Comparison of ENCODE assay signal across 14 cellular contexts in genomic region chr3:187591051-187591450, GRCh38.
A peak's percentile ranks its signal among the peaks of the same experiment; 100 is the strongest.
DNase-seq lines count a peak whose midpoint lies in the region; ATAC-seq, FAIRE-seq and TF ChIP-seq lines count a peak whose summit lies in the region.
"Had no signal": no experiment of that assay in that cellular context is flagged by ENCODE, and none has a peak within 500 bp of the region (broad histone marks: within the 10 kb centered on the region; RNA-seq: fewer than 3 reads in every experiment).

No MANE protein-coding gene starts in this region.

- no peak overlapping the region for H2BK120ac ChIP-seq in H9 (ENCODE audit: low read depth, low read length, poor library complexity, severe bottlenecking)
- H2BK120ac ChIP-seq in H1 (replicated peaks; ENCODE audit: low read depth, low read length): no peak overlapping the region

- no peak overlapping the region for H3K4ac ChIP-seq in H9 (ENCODE audit: low read depth, low read length)
- H3K4ac ChIP-seq in H1 (replicated peaks; ENCODE audit: insufficient read length, low read depth, low read length): no peak overlapping the region

- peak; percentile 29 for ATAC-seq in WTC11
- no peak for ATAC-seq in GM21360 (IDR thresholded peaks at IDR 0.05; ENCODE audit: unreplicated experiment)
- ATAC-seq in HG03432 (IDR thresholded peaks at IDR 0.05; ENCODE audit: unreplicated experiment): no peak

- H3T11ph ChIP-seq in H9 (ENCODE audit: low read length): no peak overlapping the region

- H4K5ac ChIP-seq in H9 (ENCODE audit: insufficient read length, low read depth, low read length) (no peak overlapping the region), H1 (ENCODE audit: insufficient read length, low read depth, low read length) (no peak overlapping the region)

- H4K20me1 ChIP-seq in H9 (ENCODE audit: control insufficient read depth, insufficient read depth, insufficient read length) (no peaks in the 10 kb centered on the region), H1 (replicated peaks in 1 of 2; ENCODE audit: control insufficient read depth in 1 of 2, insufficient read depth in 2 of 2, low read length in 2 of 2) (no peaks in the 10 kb centered on the region), neural progenitor cell (ENCODE audit: low read depth) (no peaks in the 10 kb centered on the region)
- H4K20me1 ChIP-seq: BLaER1 treated with 17β-estradiol and CSF1 and Interleukin-3, amounts not matched to agents 10 nM and 100 nM had no signal

- H4K91ac ChIP-seq in H9 (ENCODE audit: insufficient read length, low read depth, low read length): no peak overlapping the region
- no peak overlapping the region for H4K91ac ChIP-seq in H1 (replicated peaks; ENCODE audit: insufficient read length, low read length)

- H3K27me3 Mint-ChIP-seq in H9 (ENCODE audit: low read depth) (no peaks in the 10 kb centered on the region; the same call in 1 of the 2 replicates), WTC11 (ENCODE audit: low read depth) (no peaks in the 10 kb centered on the region; the same call in 1 of the 2 replicates), neural progenitor cell (ENCODE audit: insufficient read depth, low read depth) (peaks cover 2% of the 10 kb centered on the region)

- POLR2A ChIA-PET in WTC11 (lab: Charles Lee) (no interaction called here), H1 (lab: Charles Lee; ENCODE audit: partially characterized antibody) (no interaction called here)

- TF ChIP-seq RAD21 in H1 (IDR thresholded peaks at IDR 0.05 in 1 of 2, conservative IDR thresholded peaks at IDR 0.05 in 1 of 2; ENCODE audit: low read depth in 2 of 2, low read length in 2 of 2): no peak

- no peak overlapping the region for H3K9ac ChIP-seq in H9 (ENCODE audit: extremely low read depth, insufficient read length, low read length)
- H3K9ac ChIP-seq in H1 (replicated peaks in 1 of 4; ENCODE audit: extremely low read depth in 1 of 4, low read depth in 3 of 4, low read length in 3 of 4): no peak overlapping the region
- H3K9ac ChIP-seq in neural progenitor cell: no peak overlapping the region
- H3K9ac ChIP-seq: BLaER1 treated with 17β-estradiol and CSF1 and Interleukin-3, amounts not matched to agents 10 nM and 100 nM had no signal

- no peak for TF ChIP-seq EP300 in H1 (IDR thresholded peaks at IDR 0.05; ENCODE audit: borderline replicate concordance in 1 of 2, low read depth in 2 of 2, low read length in 2 of 2)

- H3K4me2 ChIP-seq in H9 (ENCODE audit: insufficient read depth, insufficient read length, low read length) (no peak overlapping the region), H1 (ENCODE audit: insufficient read depth in 1 of 2, low read depth in 2 of 2, low read length in 2 of 2) (peak overlapping the region; percentile 26 to 45; a peak in 1 of 4 replicates), neural progenitor cell (peak overlapping the region; percentile 59)
- H3K4me2 ChIP-seq: BLaER1 treated with 17β-estradiol and CSF1 and Interleukin-3, amounts not matched to agents 10 nM and 100 nM had no signal

- H3K27ac ChIP-seq in H9 (ENCODE audit: insufficient read length, low read depth, low read length) (no peak overlapping the region), H1 (ENCODE audit: low read depth, low read length) (no peak overlapping the region), neural progenitor cell (no peak overlapping the region)
- H3K27ac ChIP-seq: BLaER1 treated with 17β-estradiol and CSF1 and Interleukin-3, amounts not matched to agents 10 nM and 100 nM had no signal

- no peaks in the 10 kb centered on the region for H3K79me1 ChIP-seq in H9 (ENCODE audit: insufficient read depth, low read depth, low read length, poor library complexity, severe bottlenecking)
- H3K79me1 ChIP-seq in H1 (ENCODE audit: low read depth, low read length): no peaks in the 10 kb centered on the region

- H3K9me3 Mint-ChIP-seq in H9 (no peaks in the 10 kb centered on the region), WTC11 (0 out of 2 replicates have a peak, but pooled peaks cover 5% of the 10 kb centered on the region), neural progenitor cell (no peaks in the 10 kb centered on the region)

- no peaks in the 10 kb centered on the region for H3F3A ChIP-seq in neural progenitor cell (ENCODE audit: low read depth)

- WGBS in H9 (ENCODE audit: extremely low coverage, insufficient read length, low lambda C conversion rate): no CpG with 5 or more reads among the region's 5 CpGs
- 60% methylated on average over 5 of the region's 5 CpGs; no CpG with 5 or more reads in 1 of the 2 experiments for WGBS in H1 (ENCODE audit: extremely low coverage in 1 of 2, insufficient coverage in 1 of 2, insufficient read length in 1 of 2, insufficient replicate concordance in 2 of 2, low coverage in 1 of 2, low lambda C conversion rate in 2 of 2, missing lambda C conversion rate in 1 of 2), 2 experiments

- DNase-seq in H9: no peak
- DNase-seq in WTC11 (ENCODE audit: low spot score): no peak
- no peak for DNase-seq in H1 (ENCODE audit: low read depth in 1 of 2, low spot score in 2 of 2)
- DNase-seq in neural progenitor cell (ENCODE audit: low spot score): peak; percentile 31
- DNase-seq in RKO (ENCODE audit: low spot score): no peak
- DNase-seq in activated CD4-positive, alpha-beta T cell treated with anti-CD3 and anti-CD28 coated beads for 1 hour: no peak
- DNase-seq: ACHN; CD4-positive, CD25-positive, alpha-beta regulatory T cell; DMS53; GF-D8 had no signal

- H3K23me2 ChIP-seq in H9 (ENCODE audit: insufficient read length, low read depth, low read length, poor library complexity, severe bottlenecking) (no peaks in the 10 kb centered on the region), H1 (ENCODE audit: low read depth, low read length) (no peaks in the 10 kb centered on the region; the same call in 1 of the 2 replicates)

- no peak for TF ChIP-seq POLR2A in H1 (IDR thresholded peaks at IDR 0.05; ENCODE audit: control extremely low read depth in 1 of 2, low read depth in 2 of 2, low read length in 2 of 2)

- CTCF ChIA-PET in WTC11 (lab: Charles Lee): interaction anchor here (0.6 to 5.2 kb wide), 5 partner anchors 23 to 1202 kb away, joined by 4 to 34 read pairs (median 4); no protein-coding TSS in a partner anchor
- CTCF ChIA-PET in H1 (lab: Charles Lee; ENCODE audit: partially characterized antibody): interaction anchor here (0.9 to 2.4 kb wide), 5 partner anchors 25 to 272 kb away, joined by 3 to 9 read pairs (median 5); no protein-coding TSS in a partner anchor

- no peaks in the 10 kb centered on the region for H3K9me3 ChIP-seq in H9 (ENCODE audit: control insufficient read depth, low read depth, low read length)
- H3K9me3 ChIP-seq in H1 (ENCODE audit: insufficient read depth in 2 of 2, low read depth in 1 of 2, low read length in 1 of 2): no peaks in the 10 kb centered on the region
- H3K9me3 ChIP-seq in neural progenitor cell (ENCODE audit: low read depth): no peaks in the 10 kb centered on the region
- H3K9me3 ChIP-seq: BLaER1 treated with 17β-estradiol and CSF1 and Interleukin-3, amounts not matched to agents 10 nM and 100 nM had no signal

- no peaks in the 10 kb centered on the region; a peak in 1 of 7 replicates for H3K36me3 Mint-ChIP-seq in H9 (ENCODE audit: insufficient read depth in 1 of 3, low read depth in 3 of 3)
- H3K36me3 Mint-ChIP-seq in WTC11: no peaks in the 10 kb centered on the region
- H3K36me3 Mint-ChIP-seq in neural progenitor cell: no peaks in the 10 kb centered on the region
- H3K36me3 Mint-ChIP-seq: CD4-positive, CD25-positive, alpha-beta regulatory T cell had no signal

- H3K4me3 ChIP-seq in H1 (ENCODE audit: extremely low read depth in 1 of 4, insufficient read depth in 2 of 4, low read depth in 3 of 4, low read length in 4 of 4) (no peak overlapping the region), neural progenitor cell (no peak overlapping the region)
- H3K4me3 ChIP-seq: BLaER1 treated with 17β-estradiol and CSF1 and Interleukin-3, amounts not matched to agents 10 nM and 100 nM had no signal

- H3K23ac ChIP-seq in H9 (ENCODE audit: insufficient read length, low read depth, low read length) (no peak overlapping the region), H1 (ENCODE audit: insufficient read length) (no peak overlapping the region)

- H3K36me3 ChIP-seq in H1 (ENCODE audit: control insufficient read depth in 2 of 4, insufficient read depth in 4 of 4, low read length in 3 of 4): no peaks in the 10 kb centered on the region
- H3K36me3 ChIP-seq in neural progenitor cell: no peaks in the 10 kb centered on the region
- H3K36me3 ChIP-seq: BLaER1 treated with 17β-estradiol and CSF1 and Interleukin-3, amounts not matched to agents 10 nM and 100 nM had no signal

- peaks cover 9% of the 10 kb centered on the region; the same call in 1 of the 2 replicates for H3K4me1 ChIP-seq in H9 (ENCODE audit: insufficient read depth, low read length)
- H3K4me1 ChIP-seq in H1 (replicated peaks in 1 of 4; ENCODE audit: control insufficient read depth in 3 of 4, insufficient read depth in 4 of 4, low read length in 3 of 4): peaks cover 0 to 10% (median 4%) of the 10 kb centered on the region in 4 experiments; a peak in 3 of 7 replicates
- H3K4me1 ChIP-seq in neural progenitor cell: peaks cover 17% of the 10 kb centered on the region

- H4K8ac ChIP-seq in H9 (replicated peaks; ENCODE audit: insufficient read length, low read depth, low read length) (no peak overlapping the region), H1 (ENCODE audit: extremely low read depth, insufficient read depth, low read length) (peak overlapping the region; percentile 62; the same call in 1 of the 2 replicates)

- no peak overlapping the region for H3K56ac ChIP-seq in H9 (ENCODE audit: insufficient read length, low read depth, low read length)
- no peak overlapping the region for H3K56ac ChIP-seq in H1 (replicated peaks; ENCODE audit: insufficient read length, low read depth, low read length)

- TF ChIP-seq CTCF in H9 (conservative IDR thresholded peaks at IDR 0.05) (no peak), WTC11 (IDR thresholded peaks at IDR 0.05) (no peak), H1 (IDR thresholded peaks at IDR 0.05; ENCODE audit: control extremely low read depth in 1 of 3, insufficient read depth in 1 of 3, low read depth in 1 of 3, low read length in 3 of 3) (no peak), neural progenitor cell (IDR thresholded peaks at IDR 0.05) (no peak)

- no peaks in the 10 kb centered on the region for H3K27me3 ChIP-seq in H9 (ENCODE audit: insufficient read depth, low read length)
- no peaks in the 10 kb centered on the region for H3K27me3 ChIP-seq in H1 (replicated peaks in 1 of 4; ENCODE audit: control insufficient read depth in 3 of 4, extremely low read depth in 1 of 4, insufficient read depth in 3 of 4, low read length in 3 of 4)
- no peaks in the 10 kb centered on the region for H3K27me3 ChIP-seq in neural progenitor cell
- H3K27me3 ChIP-seq: BLaER1 treated with 17β-estradiol and CSF1 and Interleukin-3, amounts not matched to agents 10 nM and 100 nM had no signal

- no peak overlapping the region for H2AK5ac ChIP-seq in H9 (ENCODE audit: insufficient read length, low read length)
- H2AK5ac ChIP-seq in H1 (ENCODE audit: low read depth, low read length): no peak overlapping the region

- H2BK12ac ChIP-seq in H9 (ENCODE audit: insufficient read length, low read depth, low read length): no peak overlapping the region
- peak overlapping the region; percentile 94; the same call in 1 of the 2 replicates for H2BK12ac ChIP-seq in H1 (ENCODE audit: low read depth, low read length)

- no peak overlapping the region for H2BK15ac ChIP-seq in H9 (ENCODE audit: low read depth, low read length)
- no peak overlapping the region for H2BK15ac ChIP-seq in H1 (ENCODE audit: low read length)

- H2BK5ac ChIP-seq in H9 (ENCODE audit: insufficient read length, low read length) (no peak overlapping the region), H1 (ENCODE audit: low read depth, low read length) (no peak overlapping the region; the same call in 1 of the 2 replicates)

- peaks cover 43 to 46% of the 10 kb centered on the region in 2 experiments for H3K4me1 Mint-ChIP-seq in H9
- peaks cover 47% of the 10 kb centered on the region for H3K4me1 Mint-ChIP-seq in WTC11
- H3K4me1 Mint-ChIP-seq in neural progenitor cell: peaks cover 23% of the 10 kb centered on the region
- H3K4me1 Mint-ChIP-seq: CD4-positive, CD25-positive, alpha-beta regulatory T cell; IgD-negative memory B cell had no signal

- H3K4me3 Mint-ChIP-seq in H9 (0 out of 5 replicates have a peak overlapping the region, but pooled peaks of 1 of the 2 experiments have one; percentile 3), WTC11 (no peak overlapping the region), neural progenitor cell (no peak overlapping the region)
- H3K4me3 Mint-ChIP-seq: CD4-positive, CD25-positive, alpha-beta regulatory T cell; IgD-negative memory B cell had no signal

- H3K79me2 ChIP-seq in H9 (ENCODE audit: insufficient read depth, low read length) (no peaks in the 10 kb centered on the region), H1 (ENCODE audit: control insufficient read depth in 1 of 2, insufficient read depth in 2 of 2, low read length in 2 of 2) (no peaks in the 10 kb centered on the region), neural progenitor cell (ENCODE audit: low read depth) (no peaks in the 10 kb centered on the region)

- H3K14ac ChIP-seq in H9 (ENCODE audit: insufficient read depth, low read length): no peak overlapping the region
- H3K14ac ChIP-seq in H1 (ENCODE audit: insufficient read length): no peak overlapping the region

- H3K27ac Mint-ChIP-seq in H9 (peak overlapping the region in 2 of 3 experiments; percentile 68 to 90; a peak in 2 of 7 replicates), WTC11 (0 out of 2 replicates have a peak overlapping the region, but pooled peaks have one; percentile 30), neural progenitor cell (peak overlapping the region; percentile 74)
- H3K27ac Mint-ChIP-seq: CD4-positive, CD25-positive, alpha-beta regulatory T cell had no signal

- no peak overlapping the region for H3K18ac ChIP-seq in H9 (ENCODE audit: insufficient read length, low read depth, low read length)
- 0 out of 2 replicates have a peak overlapping the region, but pooled peaks have one; percentile 9 for H3K18ac ChIP-seq in H1 (ENCODE audit: extremely low read depth, low read length)

- no peak for FAIRE-seq in H1 (lab: Jason Lieb, UNC)

- H2AFZ ChIP-seq in H9 (ENCODE audit: low read length): no peak overlapping the region
- peak overlapping the region; percentile 95 for H2AFZ ChIP-seq in H1 (ENCODE audit: low read length)
- peak overlapping the region; percentile 91 for H2AFZ ChIP-seq in neural progenitor cell (replicated peaks)

- H2BK20ac ChIP-seq in H9 (ENCODE audit: low read depth, low read length, poor library complexity, severe bottlenecking) (no peak overlapping the region), H1 (ENCODE audit: low read length) (no peak overlapping the region)
